In the genomic region with DNA sequence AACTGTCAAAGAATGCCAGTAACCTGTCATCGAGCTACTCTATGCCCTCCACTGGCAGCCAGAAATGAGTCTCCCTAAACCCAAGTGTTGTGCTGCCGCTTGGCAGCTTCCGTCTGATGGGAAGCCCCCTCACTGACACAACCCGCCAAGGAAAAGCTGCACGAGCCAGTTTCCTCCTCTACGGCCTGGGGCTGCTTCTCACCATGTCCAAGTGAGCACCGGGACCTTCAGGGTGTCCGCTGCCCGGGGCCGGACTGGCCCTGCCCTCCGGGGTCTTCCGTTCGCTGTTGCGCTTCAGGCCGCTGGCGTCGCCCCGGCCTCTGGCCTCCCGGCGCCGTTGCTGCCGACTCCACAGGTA, we compare ENCODE assay signal across 8 cellular contexts. TPM values are rescaled to one million over a fixed set of nuclear protein-coding genes. Genes with fewer than 3 reads are reported as not detected.
DNase-seq lines count a peak whose midpoint lies in the region; ATAC-seq and TF ChIP-seq lines count a peak whose summit lies in the region.

No MANE protein-coding gene starts in this region.

- H3K4me2 ChIP-seq in GM23338: peak overlapping the region; percentile 89

- peak overlapping the region; percentile 95 for H3K9ac ChIP-seq in ES-I3 (ENCODE audit: low read depth, low read length)

- TF ChIP-seq POLR2A in prostate gland (IDR thresholded peaks at IDR 0.05): no peak

- H3K9me3 ChIP-seq in ES-I3 (ENCODE audit: control insufficient read depth, insufficient read depth, low read length) (no peaks in the 10 kb centered on the region), prostate gland (no peaks in the 10 kb centered on the region)

- H2AFZ ChIP-seq in GM23338: peak overlapping the region; percentile 90; the same call in 1 of the 2 replicates

- H3K36me3 ChIP-seq in ES-I3 (ENCODE audit: insufficient read depth, low read length) (no peaks in the 10 kb centered on the region), GM23338 (ENCODE audit: insufficient read depth) (no peaks in the 10 kb centered on the region), prostate gland (no peaks in the 10 kb centered on the region)

- peaks cover 5% of the 10 kb centered on the region for H3K27me3 Mint-ChIP-seq in GM23338 (ENCODE audit: insufficient read depth, low read depth, poor library complexity)
- H3K27me3 Mint-ChIP-seq in activated T-helper 2 cell treated with anti-CD3 and anti-CD28 coated beads, Interferon-gamma antibody, Interleukin-2, Interleukin-4, amounts not matched to agents 10 μg/mL and 5 μg/mL and 100 μg/mL, durations not matched to agents 14 hours and 24 hours and 36 hours (ENCODE audit: low read depth): no peaks in the 10 kb centered on the region

- H3K27me3 ChIP-seq in GM23338 (ENCODE audit: insufficient read depth): no peaks in the 10 kb centered on the region
- no peaks in the 10 kb centered on the region for H3K27me3 ChIP-seq in prostate gland (replicated peaks; ENCODE audit: insufficient read depth)

- H4K20me1 ChIP-seq in GM23338 (replicated peaks; ENCODE audit: insufficient read depth): peaks cover 26% of the 10 kb centered on the region

- peak overlapping the region; percentile 91 for H3K4me3 Mint-ChIP-seq in GM23338
- H3K4me3 Mint-ChIP-seq in activated T-helper 2 cell treated with anti-CD3 and anti-CD28 coated beads, Interferon-gamma antibody, Interleukin-2, Interleukin-4, amounts not matched to agents 10 μg/mL and 5 μg/mL and 100 μg/mL, durations not matched to agents 14 hours and 24 hours and 36 hours (ENCODE audit: low read depth): peak overlapping the region; percentile 90

- H3K27ac Mint-ChIP-seq in GM23338: 0 out of 2 replicates have a peak overlapping the region, but pooled peaks have one; percentile 70
- peak overlapping the region; percentile 78 for H3K27ac Mint-ChIP-seq in activated T-helper 2 cell treated with anti-CD3 and anti-CD28 coated beads, Interferon-gamma antibody, Interleukin-2, Interleukin-4, amounts not matched to agents 10 μg/mL and 5 μg/mL and 100 μg/mL, durations not matched to agents 14 hours and 24 hours and 36 hours

- WGBS in prostate gland: under 1% methylated on average over 22 of the region's 22 CpGs

- peaks cover 88% of the 10 kb centered on the region for H3K79me2 ChIP-seq in GM23338 (replicated peaks; ENCODE audit: insufficient read depth)

- H3F3A ChIP-seq in GM23338 (replicated peaks; ENCODE audit: low read depth): no peaks in the 10 kb centered on the region

- DNase-seq in GM23338 (ENCODE audit: low spot score) (peak; percentile 28), MV-4-11 (lab: John Stamatoyannopoulos, UW) (peak; percentile 16), globus pallidus (ENCODE audit: low spot score) (peak; percentile 17), prostate gland (ENCODE audit: low spot score) (peak; percentile 11), NCI-H146 treated with DMSO at 0.1 percent for 48 hours (lab: John Stamatoyannopoulos, UW; ENCODE audit: unreplicated experiment) (no peak), NCI-H1930 (lab: John Stamatoyannopoulos, UW) (no peak)
- peak; percentile 34 for DNase-seq in activated T-helper 2 cell treated with anti-CD3 and anti-CD28 coated beads, Interferon-gamma antibody, Interleukin-2, Interleukin-4, amounts not matched to agents 10 μg/mL and 5 μg/mL and 100 μg/mL, durations not matched to agents 14 hours and 24 hours and 36 hours (ENCODE audit: low spot score)

- ATAC-seq in GM23338: peak; percentile 16

- peak overlapping the region; percentile 65 for H3K4me3 ChIP-seq in GM23338
- peak overlapping the region; percentile 59 to 95 for H3K4me3 ChIP-seq in prostate gland

- H3K4me1 ChIP-seq in ES-I3 (ENCODE audit: insufficient read depth, low read length): peaks cover 5% of the 10 kb centered on the region; the same call in 1 of the 2 replicates
- H3K4me1 ChIP-seq in GM23338 (ENCODE audit: insufficient read depth): peaks cover 16% of the 10 kb centered on the region; the same call in 1 of the 2 replicates
- H3K4me1 ChIP-seq in prostate gland (replicated peaks): no peaks in the 10 kb centered on the region

- intact Hi-C loops in activated T-helper 2 cell treated with anti-CD3 and anti-CD28 coated beads, Interferon-gamma antibody, Interleukin-2, Interleukin-4, amounts not matched to agents 10 μg/mL and 5 μg/mL and 100 μg/mL, durations not matched to agents 14 hours and 24 hours and 36 hours (cut with micrococcal nuclease): loop anchor here (2.0 to 10.0 kb wide), 9 partner anchors 83 to 1846 kb away; partner anchors contain the start of genes PCNP and ZBTB11
- intact Hi-C loops in prostate gland (cut with DNase I): loop anchor here (10.0 kb wide), 1 partner anchor 66 kb away; the partner anchor contains the start of gene NIT2

- H3K4me1 Mint-ChIP-seq in GM23338: peaks cover 18% of the 10 kb centered on the region
- H3K4me1 Mint-ChIP-seq in activated T-helper 2 cell treated with anti-CD3 and anti-CD28 coated beads, Interferon-gamma antibody, Interleukin-2, Interleukin-4, amounts not matched to agents 10 μg/mL and 5 μg/mL and 100 μg/mL, durations not matched to agents 14 hours and 24 hours and 36 hours (ENCODE audit: low read depth): peaks cover 42% of the 10 kb centered on the region

- no peaks in the 10 kb centered on the region for H3K9me3 Mint-ChIP-seq in GM23338
- peaks cover 8% of the 10 kb centered on the region for H3K9me3 Mint-ChIP-seq in activated T-helper 2 cell treated with anti-CD3 and anti-CD28 coated beads, Interferon-gamma antibody, Interleukin-2, Interleukin-4, amounts not matched to agents 10 μg/mL and 5 μg/mL and 100 μg/mL, durations not matched to agents 14 hours and 24 hours and 36 hours

- H3K9me2 ChIP-seq in GM23338 (ENCODE audit: insufficient read depth): no peaks in the 10 kb centered on the region

- peaks cover 5% of the 10 kb centered on the region for H3K36me3 Mint-ChIP-seq in GM23338 (ENCODE audit: low read depth)
- peaks cover 35% of the 10 kb centered on the region for H3K36me3 Mint-ChIP-seq in activated T-helper 2 cell treated with anti-CD3 and anti-CD28 coated beads, Interferon-gamma antibody, Interleukin-2, Interleukin-4, amounts not matched to agents 10 μg/mL and 5 μg/mL and 100 μg/mL, durations not matched to agents 14 hours and 24 hours and 36 hours (ENCODE audit: low read depth)

- TF ChIP-seq CTCF in GM23338 (conservative IDR thresholded peaks at IDR 0.05; ENCODE audit: low read depth in 2 of 2) (no peak), prostate gland (IDR thresholded peaks at IDR 0.05) (no peak)

- H3K27ac ChIP-seq in GM23338 (ENCODE audit: low read depth) (peak overlapping the region; percentile 96; the same call in 1 of the 2 replicates), prostate gland (peak overlapping the region; percentile 83 to 89)

TF ChIP-seq in GM23338, 12 proteins besides CTCF, POLR2A, EP300 and RAD21 (continues in another document):
- TF ChIP-seq JUNB (IDR thresholded peaks at IDR 0.05; ENCODE audit: unreplicated experiment): no peak

RNA-seq across cellular contexts. Expression of gene TOMM70, which starts 0.5 kb away (rescaled TPM):
- total RNA-seq in GM23338 (2014; rRNA removed; shearing (Covaris generic)): 66.8 and 67.5 TPM in 2 replicates
- 26.5 and 29.5 TPM in 2 replicates for polyA plus RNA-seq in GM23338 (2016; fragmentation: Nextera tagmentation; extraction: Ambion mirVana)
- 52.8 and 54.4 TPM in 2 replicates for total RNA-seq in activated T-helper 2 cell treated with anti-CD3 and anti-CD28 coated beads, Interferon-gamma antibody, Interleukin-2, Interleukin-4, amounts not matched to agents 10 μg/mL and 5 μg/mL and 100 μg/mL, durations not matched to agents 14 hours and 24 hours and 36 hours
- total RNA-seq in prostate gland: 10 to 100 TPM; 34.0 to 36.1 TPM

RNA-seq across cellular contexts. Expression of gene LNP1, which starts 0.9 kb away (rescaled TPM):
- total RNA-seq in GM23338 (2014; rRNA removed; shearing (Covaris generic)): 5.3 and 6.7 TPM in 2 replicates
- polyA plus RNA-seq in GM23338 (2016; fragmentation: Nextera tagmentation; extraction: Ambion mirVana): 3.8 and 4.7 TPM in 2 replicates
- total RNA-seq in activated T-helper 2 cell treated with anti-CD3 and anti-CD28 coated beads, Interferon-gamma antibody, Interleukin-2, Interleukin-4, amounts not matched to agents 10 μg/mL and 5 μg/mL and 100 μg/mL, durations not matched to agents 14 hours and 24 hours and 36 hours: 2.0 and 2.8 TPM in 2 replicates
- 1 to 10 TPM in 1 of 2 donors, under 1 TPM in 1; 0.73 to 3.4 TPM for total RNA-seq in prostate gland

Comparison
In these comparisons a context has a peak if more than half of its experiments do, and no peak if none do; other contexts are left out.
1. DNase-seq: peak in GM23338 (single experiment), MV-4-11 (single experiment), activated T-helper 2 cell treated with anti-CD3 and anti-CD28 coated beads, Interferon-gamma antibody, Interleukin-2, Interleukin-4, amounts not matched to agents 10 μg/mL and 5 μg/mL and 100 μg/mL, durations not matched to agents 14 hours and 24 hours and 36 hours (single experiment), globus pallidus (single experiment) and prostate gland (single experiment); none in NCI-H146 treated with DMSO at 0.1 percent for 48 hours (single experiment) and NCI-H1930 (0 of 2).